Comparison of ENCODE assay signal across 10 cellular contexts in the genomic region with DNA sequence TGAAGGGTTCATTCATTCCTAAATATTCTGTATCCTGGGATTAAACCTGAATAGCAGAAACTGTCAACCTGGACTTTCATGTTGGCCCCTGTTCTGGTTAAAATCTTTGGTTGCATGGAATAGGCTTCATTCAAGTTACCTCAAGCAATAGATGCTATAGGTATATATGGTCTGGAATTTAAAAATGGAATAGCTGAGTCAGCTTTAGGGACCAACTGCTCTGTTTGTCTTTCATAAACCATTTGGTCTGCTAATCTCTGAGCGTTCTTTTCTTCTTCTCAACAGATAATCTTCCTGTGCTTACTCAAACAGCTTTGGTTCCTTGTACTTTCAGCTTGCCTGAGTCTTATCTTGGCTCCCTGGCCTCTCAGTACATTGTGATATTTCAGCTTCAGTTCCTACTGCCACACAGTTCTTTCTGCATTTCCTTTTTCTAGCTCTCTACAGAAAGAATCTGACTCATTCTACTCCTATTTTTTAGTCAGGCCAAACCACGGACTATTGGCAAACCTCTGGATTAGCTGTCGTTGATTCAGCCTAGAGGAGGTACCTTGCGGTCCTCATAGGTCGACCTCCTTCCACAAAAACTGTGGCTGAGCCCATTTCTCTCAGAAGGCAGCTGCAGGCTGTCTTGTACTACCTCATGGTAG. TPM values are rescaled to one million over a fixed set of nuclear protein-coding genes. Genes with fewer than 3 reads are reported as not detected.
A peak's percentile ranks its signal among the peaks of the same experiment; 100 is the strongest.
DNase-seq lines count a peak whose midpoint lies in the region; ATAC-seq and TF ChIP-seq lines count a peak whose summit lies in the region.
"Had no signal": no experiment of that assay in that cellular context is flagged by ENCODE, and none has a peak within 500 bp of the region (broad histone marks: within the 10 kb centered on the region; RNA-seq: fewer than 3 reads in every experiment).

No MANE protein-coding gene starts in this region.

- ATAC-seq in HG02610 (IDR thresholded peaks at IDR 0.05; ENCODE audit: unreplicated experiment): peak; percentile 47

- no peaks in the 10 kb centered on the region for H4K20me1 ChIP-seq in smooth muscle cell (ENCODE audit: low read depth)

- H2AFZ ChIP-seq in smooth muscle cell (ENCODE audit: low read depth): no peak overlapping the region

- WGBS in smooth muscle cell (ENCODE audit: low lambda C conversion rate): 46% methylated on average over 5 of the region's 5 CpGs

- no peaks in the 10 kb centered on the region for H3K9me3 ChIP-seq in smooth muscle cell (replicated peaks; ENCODE audit: low read depth)
- H3K9me3 ChIP-seq: colonic mucosa had no signal

- H3K27me3 Mint-ChIP-seq in Calu3 (ENCODE audit: unreplicated experiment): no peaks in the 10 kb centered on the region
- no peaks in the 10 kb centered on the region for H3K27me3 Mint-ChIP-seq in activated CD4-positive, alpha-beta T cell treated with anti-CD3 and anti-CD28 coated beads, Interleukin-2, amount 10 ng/mL, durations not matched to agents 7 days and 5 days

- H3K4me2 ChIP-seq in smooth muscle cell: no peak overlapping the region

- intact Hi-C loops in Calu3 (cut with micrococcal nuclease; ENCODE audit: unreplicated experiment): no loop called here

- H3F3A ChIP-seq in smooth muscle cell (ENCODE audit: low read depth): no peaks in the 10 kb centered on the region

- H3K27ac Mint-ChIP-seq in Calu3 (ENCODE audit: unreplicated experiment): no peak overlapping the region
- no peak overlapping the region for H3K27ac Mint-ChIP-seq in activated CD4-positive, alpha-beta T cell treated with anti-CD3 and anti-CD28 coated beads, Interleukin-2, amount 10 ng/mL, durations not matched to agents 7 days and 5 days

- BruUV-seq in Calu3 (replicated peaks; lab: Mats Ljungman, UMichigan): no TSS peak

- TF ChIP-seq CTCF in fibroblast of villous mesenchyme (IDR thresholded peaks at IDR 0.05; ENCODE audit: insufficient read depth, low read depth, low read length) (no peak), smooth muscle cell (IDR thresholded peaks at IDR 0.05; ENCODE audit: borderline replicate concordance, insufficient read depth, poor library complexity, severe bottlenecking) (no peak), Calu3 (IDR thresholded peaks at IDR 0.05; ENCODE audit: unreplicated experiment) (no peak)

- H3K4me1 ChIP-seq in smooth muscle cell (ENCODE audit: low read depth): peaks cover 8% of the 10 kb centered on the region
- H3K4me1 ChIP-seq: colonic mucosa had no signal

- no peak overlapping the region for H3K4me3 ChIP-seq in fibroblast of villous mesenchyme (ENCODE audit: low read depth, low read length)
- H3K4me3 ChIP-seq in smooth muscle cell: no peak overlapping the region
- H3K4me3 ChIP-seq: colonic mucosa had no signal

- POLR2A ChIA-PET in activated CD4-positive, alpha-beta T cell treated with anti-CD3 and anti-CD28 coated beads, Interleukin-2, amount 10 ng/mL, durations not matched to agents 7 days and 5 days (lab: Charles Lee): no interaction called here

- H3K27ac ChIP-seq in smooth muscle cell (ENCODE audit: low read depth): peak overlapping the region; percentile 3
- H3K27ac ChIP-seq: colonic mucosa had no signal

- no peaks in the 10 kb centered on the region for H3K4me1 Mint-ChIP-seq in Calu3 (ENCODE audit: low read depth, unreplicated experiment)
- no peaks in the 10 kb centered on the region for H3K4me1 Mint-ChIP-seq in activated CD4-positive, alpha-beta T cell treated with anti-CD3 and anti-CD28 coated beads, Interleukin-2, amount 10 ng/mL, durations not matched to agents 7 days and 5 days

- no peak overlapping the region for H3K9ac ChIP-seq in smooth muscle cell (ENCODE audit: low read depth)

- no peaks in the 10 kb centered on the region for H3K79me2 ChIP-seq in smooth muscle cell (ENCODE audit: low read depth)

- H3K36me3 Mint-ChIP-seq in Calu3 (ENCODE audit: insufficient read depth, unreplicated experiment): no peaks in the 10 kb centered on the region
- no peaks in the 10 kb centered on the region for H3K36me3 Mint-ChIP-seq in activated CD4-positive, alpha-beta T cell treated with anti-CD3 and anti-CD28 coated beads, Interleukin-2, amount 10 ng/mL, durations not matched to agents 7 days and 5 days (ENCODE audit: low read depth)

- H3K4me3 Mint-ChIP-seq in Calu3 (ENCODE audit: low read depth, unreplicated experiment): no peak overlapping the region
- no peak overlapping the region for H3K4me3 Mint-ChIP-seq in activated CD4-positive, alpha-beta T cell treated with anti-CD3 and anti-CD28 coated beads, Interleukin-2, amount 10 ng/mL, durations not matched to agents 7 days and 5 days

- no peaks in the 10 kb centered on the region for H3K9me3 Mint-ChIP-seq in Calu3 (ENCODE audit: low read depth, unreplicated experiment)
- H3K9me3 Mint-ChIP-seq in activated CD4-positive, alpha-beta T cell treated with anti-CD3 and anti-CD28 coated beads, Interleukin-2, amount 10 ng/mL, durations not matched to agents 7 days and 5 days: no peaks in the 10 kb centered on the region

- CTCF ChIA-PET in Calu3 (lab: Charles Lee): interaction anchor here (1.3 kb wide), 1 partner anchor 13 kb away, joined by 4 read pairs; no protein-coding TSS in a partner anchor
- CTCF ChIA-PET in activated CD4-positive, alpha-beta T cell treated with anti-CD3 and anti-CD28 coated beads, Interleukin-2, amount 10 ng/mL, durations not matched to agents 7 days and 5 days (lab: Charles Lee): no interaction called here

- no peaks in the 10 kb centered on the region for H3K27me3 ChIP-seq in smooth muscle cell (ENCODE audit: low read depth)
- H3K27me3 ChIP-seq: colonic mucosa had no signal

- DNase-seq in T1000 (lab: John Stamatoyannopoulos, UW) (peak; percentile 5), fibroblast of villous mesenchyme (ENCODE audit: low read depth) (peak; percentile 47), smooth muscle cell (lab: John Stamatoyannopoulos, UW; ENCODE audit: unreplicated experiment) (no peak), NCI-H146 treated with DMSO at 0.1 percent for 48 hours (lab: John Stamatoyannopoulos, UW; ENCODE audit: unreplicated experiment) (no peak), Calu3 (no peak), midbrain (lab: John Stamatoyannopoulos, UW) (no peak)
- DNase-seq in activated CD4-positive, alpha-beta T cell treated with anti-CD3 and anti-CD28 coated beads, Interleukin-2, amount 10 ng/mL, durations not matched to agents 7 days and 5 days: no peak
- DNase-seq: colonic mucosa, NCI-H2029 treated with DMSO at 0.1 percent for 48 hours had no signal

- H3K36me3 ChIP-seq in smooth muscle cell (ENCODE audit: low read depth): no peaks in the 10 kb centered on the region
- H3K36me3 ChIP-seq: colonic mucosa had no signal

RNA-seq across cellular contexts. Expression of gene MAB21L1, which starts 35.9 kb away (rescaled TPM):
- total RNA-seq in fibroblast of villous mesenchyme: under 0.01 and 0.32 TPM in 2 replicates
- total RNA-seq in smooth muscle cell: 0.09 TPM in 1 of 2 replicates, not detected in the other
- polyA plus RNA-seq in smooth muscle cell: 0.18 and 0.59 TPM in 2 replicates
- not detected in 2 replicates for total RNA-seq in Calu3 (2022)
- not detected for total RNA-seq in activated CD4-positive, alpha-beta T cell treated with anti-CD3 and anti-CD28 coated beads, Interleukin-2, amount 10 ng/mL, durations not matched to agents 7 days and 5 days

Comparison
In these comparisons a context has a peak if more than half of its experiments do, and no peak if none do; other contexts are left out.
1. DNase-seq: peak in T1000 (single experiment) and fibroblast of villous mesenchyme (single experiment); none in smooth muscle cell (single experiment), NCI-H146 treated with DMSO at 0.1 percent for 48 hours (single experiment), Calu3 (single experiment), midbrain (single experiment) and activated CD4-positive, alpha-beta T cell treated with anti-CD3 and anti-CD28 coated beads, Interleukin-2, amount 10 ng/mL, durations not matched to agents 7 days and 5 days (single experiment).